ENCODE assay signal across 30 cellular contexts in genomic region chr3:112925560-112925959, GRCh38. TPM values are rescaled to one million over a fixed set of nuclear protein-coding genes. Genes with fewer than 3 reads are reported as not detected.
"Had no signal": no experiment of that assay in that cellular context is flagged by ENCODE, and none has a peak within 500 bp of the region (broad histone marks: within the 10 kb centered on the region; RNA-seq: fewer than 3 reads in every experiment).

No MANE protein-coding gene starts in this region.

- H3K4me1 Mint-ChIP-seq: endodermal cell; mesothelial cell of epicardium; stimulated activated naive CD8-positive, alpha-beta T cell treated with anti-CD3 and anti-CD28 coated beads, Interleukin-15, amount 100 ng/mL, for 72 hours had no signal

- H3K36me3 Mint-ChIP-seq: mesothelial cell of epicardium; naive B cell; natural killer cell treated with Interleukin-12 subunit alpha and Interleukin-12 subunit beta and Interleukin-15 and Interleukin-18, amount 100 ng/mL, for 72 hours had no signal

- H3K27me3 ChIP-seq: gastrocnemius medialis, left lung, neutrophil, pancreas, right lobe of liver, suprapubic skin, transverse colon had no signal

- FAIRE-seq: islet of Langerhans, pancreas, small intestine had no signal

- H3K27ac ChIP-seq: epithelial cell of prostate, gastrocnemius medialis, left lung, neutrophil, pancreas, right lobe of liver, suprapubic skin, transverse colon had no signal

- H3K27me3 Mint-ChIP-seq: dendritic cell treated with granulocyte-macrophage colony-stimulating factor and Interleukin-4, amounts not matched to agents 40 ng/mL and 50 ng/mL, for 4 days; naive B cell; natural killer cell treated with Interleukin-12 subunit alpha and Interleukin-12 subunit beta and Interleukin-15 and Interleukin-18, amount 100 ng/mL, for 72 hours; stimulated activated naive CD8-positive, alpha-beta T cell treated with anti-CD3 and anti-CD28 coated beads, Interleukin-15, amount 100 ng/mL, for 72 hours had no signal

- H3K4me3 Mint-ChIP-seq: dendritic cell treated with granulocyte-macrophage colony-stimulating factor and Interleukin-4, amounts not matched to agents 40 ng/mL and 50 ng/mL, for 4 days; endodermal cell; mesothelial cell of epicardium; naive B cell; natural killer cell treated with Interleukin-12 subunit alpha and Interleukin-12 subunit beta and Interleukin-15 and Interleukin-18, amount 100 ng/mL, for 72 hours; neural crest cell; stimulated activated naive CD8-positive, alpha-beta T cell treated with anti-CD3 and anti-CD28 coated beads, Interleukin-15, amount 100 ng/mL, for 72 hours had no signal

- H3K4me3 ChIP-seq: gastrocnemius medialis, left lung, mucosa of descending colon, pancreas, right lobe of liver, suprapubic skin, transverse colon had no signal

- H3K9me3 Mint-ChIP-seq: dendritic cell treated with granulocyte-macrophage colony-stimulating factor and Interleukin-4, amounts not matched to agents 40 ng/mL and 50 ng/mL, for 4 days; endodermal cell; mesothelial cell of epicardium; naive B cell; natural killer cell treated with Interleukin-12 subunit alpha and Interleukin-12 subunit beta and Interleukin-15 and Interleukin-18, amount 100 ng/mL, for 72 hours; neural crest cell; stimulated activated naive CD8-positive, alpha-beta T cell treated with anti-CD3 and anti-CD28 coated beads, Interleukin-15, amount 100 ng/mL, for 72 hours had no signal

- H3K36me3 ChIP-seq: gastrocnemius medialis, left lung, pancreas, right lobe of liver, suprapubic skin, transverse colon had no signal

- H3K27ac Mint-ChIP-seq: dendritic cell treated with granulocyte-macrophage colony-stimulating factor and Interleukin-4, amounts not matched to agents 40 ng/mL and 50 ng/mL, for 4 days; endodermal cell; mesothelial cell of epicardium; natural killer cell treated with Interleukin-12 subunit alpha and Interleukin-12 subunit beta and Interleukin-15 and Interleukin-18, amount 100 ng/mL, for 72 hours; stimulated activated naive CD8-positive, alpha-beta T cell treated with anti-CD3 and anti-CD28 coated beads, Interleukin-15, amount 100 ng/mL, for 72 hours had no signal

- ATAC-seq: esophagus mucosa; gastrocnemius medialis; left cardiac atrium; left lung; mucosa of descending colon; natural killer cell treated with Interleukin-12 subunit alpha and Interleukin-12 subunit beta and Interleukin-15 and Interleukin-18, amount 100 ng/mL, for 72 hours; pancreas; right lobe of liver; stimulated activated naive CD8-positive, alpha-beta T cell treated with anti-CD3 and anti-CD28 coated beads, Interleukin-15, amount 100 ng/mL, for 72 hours had no signal

- H3K9me3 ChIP-seq: gastrocnemius medialis, left lung, mucosa of descending colon, neutrophil, pancreas, right lobe of liver, suprapubic skin, transverse colon had no signal

- H3K4me1 ChIP-seq: gastrocnemius medialis, left lung, pancreas, right lobe of liver, suprapubic skin, transverse colon had no signal

- DNase-seq: effector CD8-positive, alpha-beta T cell; endodermal cell; gastrocnemius medialis; left cardiac atrium; left lung; mesenchymal stem cell; mucosa of descending colon; naive B cell; pancreas; retina; right lobe of liver; small intestine; stimulated activated CD4-positive, alpha-beta T cell treated with anti-CD3 and anti-CD28 coated beads, Interleukin-15, amount 100 ng/mL, for 24 hours; stimulated activated CD4-positive, alpha-beta T cell treated with anti-CD3 and anti-CD28 coated beads, Interleukin-2, amount 100 ng/mL, for 48 hours; stimulated activated naive CD4-positive, alpha-beta T cell; stimulated activated naive CD8-positive, alpha-beta T cell treated with anti-CD3 and anti-CD28 coated beads, Interleukin-15, amount 100 ng/mL, for 72 hours; transverse colon had no signal

RNA-seq across cellular contexts. Expression of gene CD200R1, which starts 49.3 kb away (rescaled TPM):
- total RNA-seq: glomerular endothelial cell, kidney epithelial cell, lung microvascular endothelial cell, neural crest cell, pulmonary artery endothelial cell had no signal
